In the genomic region with DNA sequence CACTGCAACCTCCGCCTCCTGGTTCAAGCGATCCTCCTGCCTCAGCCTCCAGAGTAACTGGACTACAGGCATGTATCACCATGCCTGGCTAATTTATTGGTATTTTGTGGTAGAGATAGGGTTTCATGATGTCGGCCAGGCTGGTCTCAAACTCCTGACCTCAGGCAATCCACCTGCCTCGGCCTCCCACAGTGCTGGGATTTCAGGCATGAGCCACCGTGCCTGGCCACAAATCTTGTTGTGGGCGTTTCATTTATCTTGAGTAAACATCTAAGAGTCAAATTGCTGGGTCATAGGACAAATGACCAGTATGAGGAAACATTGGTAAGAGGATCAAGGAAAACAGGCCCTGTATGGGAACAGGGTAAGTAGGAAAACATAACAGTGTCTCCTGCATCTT, we compare ENCODE assay signal across 2 cellular contexts.
TF ChIP-seq lines count a peak whose summit lies in the region.

No MANE protein-coding gene starts in this region.

TF ChIP-seq in HEK293, 187 proteins besides CTCF, POLR2A, EP300 and RAD21 (continued from another document):
- TF ChIP-seq, protein P1, sequence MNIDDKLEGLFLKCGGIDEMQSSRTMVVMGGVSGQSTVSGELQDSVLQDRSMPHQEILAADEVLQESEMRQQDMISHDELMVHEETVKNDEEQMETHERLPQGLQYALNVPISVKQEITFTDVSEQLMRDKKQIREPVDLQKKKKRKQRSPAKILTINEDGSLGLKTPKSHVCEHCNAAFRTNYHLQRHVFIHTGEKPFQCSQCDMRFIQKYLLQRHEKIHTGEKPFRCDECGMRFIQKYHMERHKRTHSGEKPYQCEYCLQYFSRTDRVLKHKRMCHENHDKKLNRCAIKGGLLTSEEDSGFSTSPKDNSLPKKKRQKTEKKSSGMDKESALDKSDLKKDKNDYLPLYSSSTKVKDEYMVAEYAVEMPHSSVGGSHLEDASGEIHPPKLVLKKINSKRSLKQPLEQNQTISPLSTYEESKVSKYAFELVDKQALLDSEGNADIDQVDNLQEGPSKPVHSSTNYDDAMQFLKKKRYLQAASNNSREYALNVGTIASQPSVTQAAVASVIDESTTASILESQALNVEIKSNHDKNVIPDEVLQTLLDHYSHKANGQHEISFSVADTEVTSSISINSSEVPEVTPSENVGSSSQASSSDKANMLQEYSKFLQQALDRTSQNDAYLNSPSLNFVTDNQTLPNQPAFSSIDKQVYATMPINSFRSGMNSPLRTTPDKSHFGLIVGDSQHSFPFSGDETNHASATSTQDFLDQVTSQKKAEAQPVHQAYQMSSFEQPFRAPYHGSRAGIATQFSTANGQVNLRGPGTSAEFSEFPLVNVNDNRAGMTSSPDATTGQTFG (tag by site-specific recombination; IDR thresholded peaks at IDR 0.05; ENCODE audit: borderline replicate concordance) = no peak
- peak; percentile 22; the same call in 1 of the 2 replicates for TF ChIP-seq GLIS1 (tag by site-specific recombination; IDR thresholded peaks at IDR 0.05)

TF ChIP-seq in WTC11, 78 proteins besides CTCF, POLR2A, EP300 and RAD21 (continued from another document):
- TF ChIP-seq RELA (CRISPR knock-in tag; IDR thresholded peaks at IDR 0.05; ENCODE audit: borderline replicate concordance) (no peak), ZNF263 (CRISPR knock-in tag; IDR thresholded peaks at IDR 0.05; ENCODE audit: low read depth) (no peak), ETV6 (CRISPR knock-in tag; IDR thresholded peaks at IDR 0.05) (no peak), TEAD1 (CRISPR knock-in tag; IDR thresholded peaks at IDR 0.05) (no peak), NFYB (CRISPR knock-in tag; conservative IDR thresholded peaks at IDR 0.05; ENCODE audit: low read depth) (no peak)
- TF ChIP-seq, protein P2, sequence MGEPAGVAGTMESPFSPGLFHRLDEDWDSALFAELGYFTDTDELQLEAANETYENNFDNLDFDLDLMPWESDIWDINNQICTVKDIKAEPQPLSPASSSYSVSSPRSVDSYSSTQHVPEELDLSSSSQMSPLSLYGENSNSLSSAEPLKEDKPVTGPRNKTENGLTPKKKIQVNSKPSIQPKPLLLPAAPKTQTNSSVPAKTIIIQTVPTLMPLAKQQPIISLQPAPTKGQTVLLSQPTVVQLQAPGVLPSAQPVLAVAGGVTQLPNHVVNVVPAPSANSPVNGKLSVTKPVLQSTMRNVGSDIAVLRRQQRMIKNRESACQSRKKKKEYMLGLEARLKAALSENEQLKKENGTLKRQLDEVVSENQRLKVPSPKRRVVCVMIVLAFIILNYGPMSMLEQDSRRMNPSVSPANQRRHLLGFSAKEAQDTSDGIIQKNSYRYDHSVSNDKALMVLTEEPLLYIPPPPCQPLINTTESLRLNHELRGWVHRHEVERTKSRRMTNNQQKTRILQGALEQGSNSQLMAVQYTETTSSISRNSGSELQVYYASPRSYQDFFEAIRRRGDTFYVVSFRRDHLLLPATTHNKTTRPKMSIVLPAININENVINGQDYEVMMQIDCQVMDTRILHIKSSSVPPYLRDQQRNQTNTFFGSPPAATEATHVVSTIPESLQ (CRISPR knock-in tag; IDR thresholded peaks at IDR 0.05) = no peak
TF ChIP-seq in WTC11: peak in this region for 0.
